In genomic region chr16:57601801-57602478, GRCh38 we compare ENCODE assay signal across 9 cellular contexts. TPM values are rescaled to one million over a fixed set of nuclear protein-coding genes. Genes with fewer than 3 reads are reported as not detected.
A peak's percentile ranks its signal among the peaks of the same experiment; 100 is the strongest.
DNase-seq lines count a peak whose midpoint lies in the region; ATAC-seq, FAIRE-seq and TF ChIP-seq lines count a peak whose summit lies in the region.
"Had no signal": no experiment of that assay in that cellular context is flagged by ENCODE, and none has a peak within 500 bp of the region (broad histone marks: within the 10 kb centered on the region; RNA-seq: fewer than 3 reads in every experiment).

No MANE protein-coding gene starts in this region.

- no peaks in the 10 kb centered on the region for H3K79me2 ChIP-seq in astrocyte (ENCODE audit: insufficient read depth, low read length)

- no peak overlapping the region for H3K4me2 ChIP-seq in astrocyte (ENCODE audit: low read length)

- no peak overlapping the region for H3K27ac ChIP-seq in astrocyte (ENCODE audit: low read depth, low read length)

- no peaks in the 10 kb centered on the region for H4K20me1 ChIP-seq in astrocyte (ENCODE audit: insufficient read depth, low read length)

- peaks cover 6% of the 10 kb centered on the region for H3K27me3 ChIP-seq in astrocyte (ENCODE audit: insufficient read depth, low read length)

- H3K4me1 ChIP-seq in astrocyte (ENCODE audit: insufficient read depth, low read length), result peaks cover 6% of the 10 kb centered on the region

- H3K36me3 Mint-ChIP-seq in astrocyte (ENCODE audit: low read depth, unreplicated experiment), result no peaks in the 10 kb centered on the region
- H3K36me3 Mint-ChIP-seq in stimulated activated naive B cell treated with anti-CD40 and anti-IgM and Interleukin-4, amounts not matched to agents 10 μg/mL and 1 μg/mL and 100 μg/mL, for 72 hours, result peaks cover 6 to 7% of the 10 kb centered on the region in 2 donors

- DNase-seq in NCI-H2029 treated with DMSO at 0.1 percent for 48 hours (lab: John Stamatoyannopoulos, UW) (peak; percentile 18), astrocyte (ENCODE audit: low read depth) (peak; percentile 27), DMS79 treated with DMSO at 0.1 percent for 48 hours (lab: John Stamatoyannopoulos, UW) (no peak), C1 segment of cervical spinal cord (lab: John Stamatoyannopoulos, UW) (no peak)
- peak; percentile 70 for DNase-seq in stimulated activated naive B cell treated with anti-CD40 and anti-IgM and Interleukin-4, amounts not matched to agents 10 μg/mL and 1 μg/mL and 100 μg/mL, for 72 hours

- H3K4me1 Mint-ChIP-seq in astrocyte (ENCODE audit: low read depth, unreplicated experiment), result peaks cover 4% of the 10 kb centered on the region
- peaks cover 16 to 24% of the 10 kb centered on the region in 2 donors for H3K4me1 Mint-ChIP-seq in stimulated activated naive B cell treated with anti-CD40 and anti-IgM and Interleukin-4, amounts not matched to agents 10 μg/mL and 1 μg/mL and 100 μg/mL, for 72 hours

- TF ChIP-seq CTCF in astrocyte (IDR thresholded peaks at IDR 0.05; ENCODE audit: insufficient read depth, low read depth, low read length), result no peak

- H3K9me3 Mint-ChIP-seq in astrocyte (ENCODE audit: unreplicated experiment), result no peaks in the 10 kb centered on the region
- H3K9me3 Mint-ChIP-seq in stimulated activated naive B cell treated with anti-CD40 and anti-IgM and Interleukin-4, amounts not matched to agents 10 μg/mL and 1 μg/mL and 100 μg/mL, for 72 hours, result peaks cover 1 to 3% of the 10 kb centered on the region in 2 donors

- peaks cover 26% of the 10 kb centered on the region for H3K27me3 Mint-ChIP-seq in astrocyte (ENCODE audit: low read depth, unreplicated experiment)
- peaks cover 13 to 16% of the 10 kb centered on the region in 2 donors for H3K27me3 Mint-ChIP-seq in stimulated activated naive B cell treated with anti-CD40 and anti-IgM and Interleukin-4, amounts not matched to agents 10 μg/mL and 1 μg/mL and 100 μg/mL, for 72 hours

- H3K9me3 ChIP-seq in astrocyte (ENCODE audit: insufficient read depth, low read depth, low read length), result no peaks in the 10 kb centered on the region

- H3K4me3 Mint-ChIP-seq in astrocyte (ENCODE audit: unreplicated experiment), result no peak overlapping the region
- H3K4me3 Mint-ChIP-seq in stimulated activated naive B cell treated with anti-CD40 and anti-IgM and Interleukin-4, amounts not matched to agents 10 μg/mL and 1 μg/mL and 100 μg/mL, for 72 hours, result peak overlapping the region; percentile 34 to 59

- ATAC-seq in GM18870 (IDR thresholded peaks at IDR 0.05; ENCODE audit: unreplicated experiment) (peak; percentile 81), HG02678 (IDR thresholded peaks at IDR 0.05; ENCODE audit: unreplicated experiment) (peak; percentile 81)
- ATAC-seq in stimulated activated naive B cell treated with anti-CD40 and anti-IgM and Interleukin-4, amounts not matched to agents 10 μg/mL and 1 μg/mL and 100 μg/mL, for 72 hours (replicated peaks), result peak; percentile 93 to 95

- no peak overlapping the region for H2AFZ ChIP-seq in astrocyte (ENCODE audit: low read depth, low read length)

- no peak overlapping the region for H3K4me3 ChIP-seq in astrocyte (ENCODE audit: insufficient read depth, low read depth, low read length)

- H3K27ac Mint-ChIP-seq in astrocyte (ENCODE audit: unreplicated experiment), result no peak overlapping the region
- H3K27ac Mint-ChIP-seq in stimulated activated naive B cell treated with anti-CD40 and anti-IgM and Interleukin-4, amounts not matched to agents 10 μg/mL and 1 μg/mL and 100 μg/mL, for 72 hours, result peak overlapping the region; percentile 89

- no peaks in the 10 kb centered on the region for H3K36me3 ChIP-seq in astrocyte (ENCODE audit: insufficient read depth, low read length)

- no peak for FAIRE-seq in astrocyte (lab: Jason Lieb, UNC)

- no peak overlapping the region for H3K9ac ChIP-seq in astrocyte (ENCODE audit: low read length)

RNA-seq across cellular contexts. Expression of gene ADGRG1, which starts 26.5 kb away (rescaled TPM):
- total RNA-seq in astrocyte, result 13.6 and 13.9 TPM in 2 replicates

RNA-seq across cellular contexts. Expression of gene ADGRG5, which starts 59.5 kb away (rescaled TPM):
- 0.09 and 0.12 TPM in 2 replicates for total RNA-seq in astrocyte
- total RNA-seq: fibroblast of villous mesenchyme, SK-MEL-5 had no signal

Comparison
In these comparisons a context has a peak if more than half of its experiments do, and no peak if none do; other contexts are left out.
1. DNase-seq: peak in NCI-H2029 treated with DMSO at 0.1 percent for 48 hours (single experiment), astrocyte (single experiment) and stimulated activated naive B cell treated with anti-CD40 and anti-IgM and Interleukin-4, amounts not matched to agents 10 μg/mL and 1 μg/mL and 100 μg/mL, for 72 hours (single experiment); none in DMS79 treated with DMSO at 0.1 percent for 48 hours (single experiment) and C1 segment of cervical spinal cord (0 of 14).
2. Peak in every context shown above with its lines, with median percentiles within 50 percentile points of each other: ATAC-seq.